Comparison of ENCODE assay signal across 8 cellular contexts in genomic region chr20:5076913-5077312, GRCh38. TPM values are rescaled to one million over a fixed set of nuclear protein-coding genes. Genes with fewer than 3 reads are reported as not detected.
DNase-seq lines count a peak whose midpoint lies in the region; ATAC-seq, FAIRE-seq and TF ChIP-seq lines count a peak whose summit lies in the region.
"Not testable (repeated sequence)": the region's sequence is repeated elsewhere in the genome, so short reads cannot be mapped to it uniquely, and the experiment has no call there.

No MANE protein-coding gene starts in this region.

- H3K27me3 ChIP-seq in BLaER1 treated with 17β-estradiol and CSF1 and Interleukin-3, amounts not matched to agents 10 nM and 100 nM; CD8-positive, alpha-beta T cell (ENCODE audit: insufficient read depth, low read length); GM12878 (replicated peaks in 1 of 2; ENCODE audit: control insufficient read depth in 2 of 2, insufficient read depth in 2 of 2, low read length in 1 of 2); spleen (replicated peaks in 1 of 7): not testable (repeated sequence)

- not testable (repeated sequence) for FAIRE-seq in GM12878 (lab: Jason Lieb, UNC)

- H2AFZ ChIP-seq in GM12878 (ENCODE audit: control insufficient read depth, low read depth, low read length) = not testable (repeated sequence)

- WGBS in GM12878 (ENCODE audit: insufficient coverage, insufficient replicate concordance, low lambda C conversion rate, missing lambda C conversion rate) = 69% methylated on average over 2 of the region's 2 CpGs
- 93 to 98% (median 96%) methylated on average over 2 of the region's 2 CpGs for WGBS in spleen, 5 donors

- H3K79me2 ChIP-seq in GM12878 (ENCODE audit: control insufficient read depth, insufficient read depth, low read length) = not testable (repeated sequence)

- H3K9me3 ChIP-seq in BLaER1 treated with 17β-estradiol and CSF1 and Interleukin-3, amounts not matched to agents 10 nM and 100 nM (replicated peaks in 1 of 11) = peaks cover 0 to 12% (median 0%) of the 10 kb centered on the region in 11 experiments; a peak in 7 of 22 replicates
- not testable (repeated sequence) for H3K9me3 ChIP-seq in CD8-positive, alpha-beta T cell (ENCODE audit: low read length); T-helper 17 cell (ENCODE audit: control insufficient read depth, low read length, poor library complexity, severe bottlenecking); GM12878 (replicated peaks; ENCODE audit: control insufficient read depth, insufficient read depth, low read length); spleen

- peak overlapping the region in 10 of 11 experiments; percentile 25 to 98 (median 93); a peak in 16 of 22 replicates for H3K27ac ChIP-seq in BLaER1 treated with 17β-estradiol and CSF1 and Interleukin-3, amounts not matched to agents 10 nM and 100 nM
- H3K27ac ChIP-seq in CD8-positive, alpha-beta T cell (ENCODE audit: low read depth, low read length); GM12878 (ENCODE audit: control insufficient read depth, insufficient read depth): not testable (repeated sequence)
- peak overlapping the region in 5 of 8 donors; percentile 85 to 95 (median 93) for H3K27ac ChIP-seq in spleen

- DNase-seq in CD8-positive, alpha-beta T cell; T-helper 17 cell; activated CD4-positive, alpha-beta memory T cell treated with anti-CD3 and anti-CD28 coated beads, Interleukin-2, amount 10 ng/mL, durations not matched to agents 7 days and 5 days; GM12878 (ENCODE audit: low read depth, low spot score); effector memory CD8-positive, alpha-beta T cell; naive thymus-derived CD8-positive, alpha-beta T cell; spleen: not testable (repeated sequence)

- not testable (repeated sequence) for TF ChIP-seq RAD21 in GM12878 (IDR thresholded peaks at IDR 0.05; ENCODE audit: insufficient read depth, low read depth, low read length)

- SMC1A ChIA-PET in GM12878 (lab: Charles Lee; ENCODE audit: uncharacterized antibody, unreplicated experiment) = interaction anchor here (0.7 to 6.6 kb wide), 9 partner anchors 14 to 263 kb away, joined by 3 to 83 read pairs (median 8); partner anchors contain the start of gene CDS2

- H3K4me3 ChIP-seq in BLaER1 treated with 17β-estradiol and CSF1 and Interleukin-3, amounts not matched to agents 10 nM and 100 nM; CD8-positive, alpha-beta T cell (ENCODE audit: low read depth, low read length); GM12878; spleen: not testable (repeated sequence)

- not testable (repeated sequence) for H3K9me3 Mint-ChIP-seq in CD8-positive, alpha-beta T cell; activated CD4-positive, alpha-beta memory T cell treated with anti-CD3 and anti-CD28 coated beads, Interleukin-2, amount 10 ng/mL, durations not matched to agents 7 days and 5 days; effector memory CD8-positive, alpha-beta T cell; naive thymus-derived CD8-positive, alpha-beta T cell

- RAD21 ChIA-PET in GM12878 (lab: Charles Lee; ENCODE audit: unreplicated experiment) = interaction anchor here (0.7 to 3.2 kb wide), 7 partner anchors 16 to 104 kb away, joined by 3 to 15 read pairs (median 4); no protein-coding TSS in a partner anchor

- peak overlapping the region; percentile 97 for H3K27ac Mint-ChIP-seq in CD8-positive, alpha-beta T cell
- peak overlapping the region; percentile 97 for H3K27ac Mint-ChIP-seq in T-helper 17 cell
- peak overlapping the region; percentile 97 for H3K27ac Mint-ChIP-seq in activated CD4-positive, alpha-beta memory T cell treated with anti-CD3 and anti-CD28 coated beads, Interleukin-2, amount 10 ng/mL, durations not matched to agents 7 days and 5 days
- peak overlapping the region; percentile 92 to 95 for H3K27ac Mint-ChIP-seq in effector memory CD8-positive, alpha-beta T cell
- H3K27ac Mint-ChIP-seq in naive thymus-derived CD8-positive, alpha-beta T cell = peak overlapping the region in 6 of 10 donors; percentile 76 to 100 (median 98)

- not testable (repeated sequence) for H3K36me3 Mint-ChIP-seq in CD8-positive, alpha-beta T cell; T-helper 17 cell (ENCODE audit: low read depth); activated CD4-positive, alpha-beta memory T cell treated with anti-CD3 and anti-CD28 coated beads, Interleukin-2, amount 10 ng/mL, durations not matched to agents 7 days and 5 days (ENCODE audit: low read depth); effector memory CD8-positive, alpha-beta T cell (ENCODE audit: insufficient read depth); naive thymus-derived CD8-positive, alpha-beta T cell

- POLR2A ChIA-PET in CD8-positive, alpha-beta T cell (lab: Charles Lee) = interaction anchor here (0.9 kb wide), 1 partner anchor 20 kb away, joined by 3 read pairs; no protein-coding TSS in a partner anchor
- POLR2A ChIA-PET in activated CD4-positive, alpha-beta memory T cell treated with anti-CD3 and anti-CD28 coated beads, Interleukin-2, amount 10 ng/mL, durations not matched to agents 7 days and 5 days (lab: Charles Lee) = interaction anchor here (1.0 to 5.4 kb wide), 5 partner anchors 12 to 43 kb away, joined by 3 to 35 read pairs (median 4); partner anchors contain the start of gene PCNA
- POLR2A ChIA-PET in GM12878 (lab: Charles Lee) = interaction anchor here (0.7 to 3.2 kb wide), 7 partner anchors 12 to 104 kb away, joined by 4 to 9 read pairs (median 7); partner anchors contain the start of gene CDS2
- POLR2A ChIA-PET in naive thymus-derived CD8-positive, alpha-beta T cell (lab: Charles Lee) = interaction anchor here (0.6 to 1.1 kb wide), 2 partner anchors 76 to 311 kb away, joined by 4 read pairs; no protein-coding TSS in a partner anchor

- H3K9ac ChIP-seq in BLaER1 treated with 17β-estradiol and CSF1 and Interleukin-3, amounts not matched to agents 10 nM and 100 nM = peak overlapping the region in 3 of 11 experiments; percentile 44 to 80 (median 72); a peak in 2 of 22 replicates
- H3K9ac ChIP-seq in GM12878 (ENCODE audit: control insufficient read depth, insufficient read depth, low read length) = not testable (repeated sequence)

- CTCF ChIA-PET in CD8-positive, alpha-beta T cell (lab: Charles Lee) = interaction anchor here (1.3 to 3.1 kb wide), 2 partner anchors 22 to 24 kb away, joined by 3 to 11 read pairs; no protein-coding TSS in a partner anchor
- CTCF ChIA-PET in activated CD4-positive, alpha-beta memory T cell treated with anti-CD3 and anti-CD28 coated beads, Interleukin-2, amount 10 ng/mL, durations not matched to agents 7 days and 5 days (lab: Charles Lee) = interaction anchor here (1.6 to 2.1 kb wide), 3 partner anchors 20 to 50 kb away, joined by 5 to 14 read pairs (median 7); partner anchors contain the start of gene CDS2
- CTCF ChIA-PET in GM12878 (lab: Yijun Ruan, JAX) = interaction anchor here (0.9 to 5.0 kb wide), 5 partner anchors 14 to 79 kb away, joined by 3 to 29 read pairs (median 7); no protein-coding TSS in a partner anchor

- in situ Hi-C loops in GM12878 (cut with MboI) = not testable (repeated sequence)

- peak overlapping the region in 5 of 11 experiments; percentile 74 to 95 (median 89); a peak in 8 of 22 replicates for H3K4me2 ChIP-seq in BLaER1 treated with 17β-estradiol and CSF1 and Interleukin-3, amounts not matched to agents 10 nM and 100 nM
- not testable (repeated sequence) for H3K4me2 ChIP-seq in GM12878 (ENCODE audit: control insufficient read depth, insufficient read depth)

- not testable (repeated sequence) for TF ChIP-seq CTCF in CD8-positive, alpha-beta T cell (IDR thresholded peaks at IDR 0.05); GM12878 (IDR thresholded peaks at IDR 0.05 in 2 of 3, conservative IDR thresholded peaks at IDR 0.05 in 1 of 3; ENCODE audit: control insufficient read depth in 2 of 3, extremely low read depth in 1 of 3, insufficient read depth in 1 of 3, low read depth in 3 of 3, low read length in 3 of 3); spleen (IDR thresholded peaks at IDR 0.05 in 8 of 11, conservative IDR thresholded peaks at IDR 0.05 in 3 of 11)

- intact Hi-C loops in CD8-positive, alpha-beta T cell (cut with DNase I, micrococcal nuclease) = loop anchor here in 1 of 2 experiments (10.0 kb wide), 1 partner anchor 72 kb away; the partner anchor contains the start of gene SLC23A2
- intact Hi-C loops in GM12878 (cut with micrococcal nuclease; ENCODE audit: unreplicated experiment) = loop anchor here (5.0 kb wide), 1 partner anchor 90 kb away; no protein-coding TSS in a partner anchor
- intact Hi-C loops in spleen (cut with DNase I; ENCODE audit: low total_unique reads) = not testable (repeated sequence)

- H3K27me3 Mint-ChIP-seq in CD8-positive, alpha-beta T cell (ENCODE audit: low read depth); T-helper 17 cell; activated CD4-positive, alpha-beta memory T cell treated with anti-CD3 and anti-CD28 coated beads, Interleukin-2, amount 10 ng/mL, durations not matched to agents 7 days and 5 days; effector memory CD8-positive, alpha-beta T cell; naive thymus-derived CD8-positive, alpha-beta T cell: not testable (repeated sequence)

- not testable (repeated sequence) for H3K4me3 Mint-ChIP-seq in CD8-positive, alpha-beta T cell; T-helper 17 cell; activated CD4-positive, alpha-beta memory T cell treated with anti-CD3 and anti-CD28 coated beads, Interleukin-2, amount 10 ng/mL, durations not matched to agents 7 days and 5 days; effector memory CD8-positive, alpha-beta T cell; naive thymus-derived CD8-positive, alpha-beta T cell

- not testable (repeated sequence) for BruUV-seq in GM12878 (replicated peaks; lab: Mats Ljungman, UMichigan)

- not testable (repeated sequence) for ATAC-seq in CD8-positive, alpha-beta T cell; T-helper 17 cell; GM12878; effector memory CD8-positive, alpha-beta T cell (replicated peaks); naive thymus-derived CD8-positive, alpha-beta T cell

- TF ChIP-seq POLR2A in GM12878 (IDR thresholded peaks at IDR 0.05; ENCODE audit: low read depth, low read length); spleen (IDR thresholded peaks at IDR 0.05): not testable (repeated sequence)

- TF ChIP-seq EP300 in GM12878 (IDR thresholded peaks at IDR 0.05; ENCODE audit: borderline replicate concordance in 1 of 2, control insufficient read depth in 1 of 2, low read depth in 2 of 2, low read length in 2 of 2) = not testable (repeated sequence)

- H3K4me1 Mint-ChIP-seq in CD8-positive, alpha-beta T cell (ENCODE audit: low read depth) = peaks cover 24% of the 10 kb centered on the region
- peaks cover 30% of the 10 kb centered on the region for H3K4me1 Mint-ChIP-seq in T-helper 17 cell
- peaks cover 54% of the 10 kb centered on the region for H3K4me1 Mint-ChIP-seq in activated CD4-positive, alpha-beta memory T cell treated with anti-CD3 and anti-CD28 coated beads, Interleukin-2, amount 10 ng/mL, durations not matched to agents 7 days and 5 days
- peaks cover 32 to 35% of the 10 kb centered on the region in 2 donors for H3K4me1 Mint-ChIP-seq in effector memory CD8-positive, alpha-beta T cell (ENCODE audit: low read depth in 2 of 2)
- peaks cover 3 to 47% (median 24%) of the 10 kb centered on the region in 4 donors for H3K4me1 Mint-ChIP-seq in naive thymus-derived CD8-positive, alpha-beta T cell

- H3K4me1 ChIP-seq in BLaER1 treated with 17β-estradiol and CSF1 and Interleukin-3, amounts not matched to agents 10 nM and 100 nM = peaks cover 36 to 97% (median 68%) of the 10 kb centered on the region in 10 experiments
- peaks cover 17% of the 10 kb centered on the region for H3K4me1 ChIP-seq in CD8-positive, alpha-beta T cell (ENCODE audit: insufficient read depth, low read length)
- H3K4me1 ChIP-seq in GM12878 (ENCODE audit: control insufficient read depth, insufficient read depth, low read length) (peaks cover 49% of the 10 kb centered on the region), spleen (peaks cover 15 to 85% (median 43%) of the 10 kb centered on the region in 6 donors)

- not testable (repeated sequence) for H3K36me3 ChIP-seq in BLaER1 treated with 17β-estradiol and CSF1 and Interleukin-3, amounts not matched to agents 10 nM and 100 nM; CD8-positive, alpha-beta T cell (ENCODE audit: insufficient read depth, low read length); GM12878 (ENCODE audit: control insufficient read depth in 2 of 2, insufficient read depth in 2 of 2, low read length in 1 of 2); spleen

- not testable (repeated sequence) for H4K20me1 ChIP-seq in BLaER1 treated with 17β-estradiol and CSF1 and Interleukin-3, amounts not matched to agents 10 nM and 100 nM; GM12878 (ENCODE audit: control insufficient read depth, insufficient read depth)

RNA-seq across cellular contexts. Expression of gene TMEM230, which starts 36.0 kb away (rescaled TPM):
- 10 to 100 TPM; 20.7 to 23.5 TPM for total RNA-seq in CD8-positive, alpha-beta T cell
- total RNA-seq in T-helper 17 cell = 10 to 100 TPM; 49.9 to 50.5 TPM
- total RNA-seq in activated CD4-positive, alpha-beta memory T cell treated with anti-CD3 and anti-CD28 coated beads, Interleukin-2, amount 10 ng/mL, durations not matched to agents 7 days and 5 days = 10 to 100 TPM; 71.2 to 73.3 TPM
- total RNA-seq in GM12878 (2013; cell fraction: nucleolus; rRNA removed) = 48.5 and 48.6 TPM in 2 replicates
- total RNA-seq in GM12878 (2014; rRNA removed) = 139 and 176 TPM in 2 replicates
- 102 and 105 TPM in 2 replicates for total RNA-seq in GM12878 (2014; rRNA removed; fragmentation: Illumina TruSeq; extraction: Trizol)
- total RNA-seq in GM12878 (2021) = 81.7 and 82.4 TPM in 2 replicates
- polyA plus RNA-seq in GM12878 (2011; ENCODE audit: low read depth) = 55.1 TPM
- polyA plus RNA-seq in GM12878 (2011; rRNA removed) = 131 and 151 TPM in 2 replicates
- polyA plus RNA-seq in GM12878 (2011; cell fraction: cytosol; rRNA removed) = 99.3 and 105 TPM in 2 replicates
- 32.1 and 46.0 TPM in 2 replicates for polyA plus RNA-seq in GM12878 (2011; cell fraction: nucleus; rRNA removed)
- 72.7 and 77.3 TPM in 2 replicates for polyA plus RNA-seq in GM12878 (2012)
- 129 and 150 TPM in 2 replicates for polyA plus RNA-seq in GM12878 (2014; fragmentation: Illumina TruSeq; extraction: Trizol)
- polyA plus RNA-seq in GM12878 (2014; fragmentation: Nextera tagmentation; extraction: Ambion mirVana) = 10 to 100 TPM; 53.0 to 69.1 TPM
- 141 and 157 TPM in 2 replicates for polyA plus RNA-seq in GM12878 (2014; rRNA removed)
- 100 to 1,000 TPM; 183 to 185 TPM for polyA plus RNA-seq in GM12878 (2016; fragmentation: Nextera tagmentation; extraction: Ambion mirVana)
- 38.9 and 49.5 TPM in 2 replicates for polyA minus RNA-seq in GM12878 (2011; rRNA and poly(A)+ RNA removed)
- 17.6 and 21.7 TPM in 2 replicates for polyA minus RNA-seq in GM12878 (2011; cell fraction: cytosol; rRNA and poly(A)+ RNA removed)
- polyA minus RNA-seq in GM12878 (2011; cell fraction: nucleus; rRNA and poly(A)+ RNA removed) = 10.4 and 10.6 TPM in 2 replicates
- 10 to 100 TPM; 67.2 to 69.6 TPM for total RNA-seq in naive thymus-derived CD8-positive, alpha-beta T cell
- polyA plus RNA-seq in naive thymus-derived CD8-positive, alpha-beta T cell = 100 to 1,000 TPM; 186 to 278 (median 253) TPM
- 10 to 100 TPM; 62.5 to 83.7 (median 75.1) TPM for total RNA-seq in spleen
- 100 to 1,000 TPM; 112 to 131 (median 123) TPM for polyA plus RNA-seq in spleen

RNA-seq across cellular contexts. Expression of gene PCNA, which starts 42.8 kb away (rescaled TPM):
- total RNA-seq in CD8-positive, alpha-beta T cell = 10 to 100 TPM; 40.2 to 40.6 TPM
- total RNA-seq in T-helper 17 cell = 10 to 100 TPM; 29.3 to 35.4 TPM
- total RNA-seq in activated CD4-positive, alpha-beta memory T cell treated with anti-CD3 and anti-CD28 coated beads, Interleukin-2, amount 10 ng/mL, durations not matched to agents 7 days and 5 days = 100 to 1,000 TPM; 413 to 415 TPM
- 68.2 and 72.6 TPM in 2 replicates for total RNA-seq in GM12878 (2013; cell fraction: nucleolus; rRNA removed)
- 493 and 526 TPM in 2 replicates for total RNA-seq in GM12878 (2014; rRNA removed)
- 470 and 509 TPM in 2 replicates for total RNA-seq in GM12878 (2014; rRNA removed; fragmentation: Illumina TruSeq; extraction: Trizol)
- total RNA-seq in GM12878 (2021) = 389 and 402 TPM in 2 replicates
- 175 TPM for polyA plus RNA-seq in GM12878 (2011; ENCODE audit: low read depth)
- 565 and 738 TPM in 2 replicates for polyA plus RNA-seq in GM12878 (2011; rRNA removed)
- polyA plus RNA-seq in GM12878 (2011; cell fraction: cytosol; rRNA removed) = 683 and 744 TPM in 2 replicates
- 317 and 447 TPM in 2 replicates for polyA plus RNA-seq in GM12878 (2011; cell fraction: nucleus; rRNA removed)
- polyA plus RNA-seq in GM12878 (2012) = 215 and 236 TPM in 2 replicates
- polyA plus RNA-seq in GM12878 (2014; fragmentation: Illumina TruSeq; extraction: Trizol) = 459 and 487 TPM in 2 replicates
- polyA plus RNA-seq in GM12878 (2014; fragmentation: Nextera tagmentation; extraction: Ambion mirVana) = 100 to 1,000 TPM; 651 to 694 TPM
- polyA plus RNA-seq in GM12878 (2014; rRNA removed) = 464 and 516 TPM in 2 replicates
- polyA plus RNA-seq in GM12878 (2016; fragmentation: Nextera tagmentation; extraction: Ambion mirVana) = 100 to 1,000 TPM; 568 to 618 TPM
- polyA minus RNA-seq in GM12878 (2011; rRNA and poly(A)+ RNA removed) = 328 and 409 TPM in 2 replicates
- 236 and 284 TPM in 2 replicates for polyA minus RNA-seq in GM12878 (2011; cell fraction: cytosol; rRNA and poly(A)+ RNA removed)
- polyA minus RNA-seq in GM12878 (2011; cell fraction: nucleus; rRNA and poly(A)+ RNA removed) = 83.2 and 141 TPM in 2 replicates
- 10 to 100 TPM; 39.4 to 44.3 TPM for total RNA-seq in naive thymus-derived CD8-positive, alpha-beta T cell
- polyA plus RNA-seq in naive thymus-derived CD8-positive, alpha-beta T cell = 10 to 100 TPM; 41.8 to 57.1 (median 44.6) TPM
- 10 to 100 TPM; 39.6 to 81.5 (median 45.9) TPM for total RNA-seq in spleen
- 100 to 1,000 TPM in 1 of 3 donors, 10 to 100 TPM in 2; 45.6 to 106 (median 90.0) TPM for polyA plus RNA-seq in spleen

RNA-seq across cellular contexts. Expression of gene CDS2, which starts 49.9 kb away (rescaled TPM):
- total RNA-seq in CD8-positive, alpha-beta T cell = 10 to 100 TPM; 68.7 to 70.9 TPM
- total RNA-seq in T-helper 17 cell (10 to 100 TPM; 75.3 to 86.9 TPM), GM12878 (2014; rRNA removed) (16.5 and 19.6 TPM in 2 replicates), GM12878 (2014; rRNA removed; fragmentation: Illumina TruSeq; extraction: Trizol) (19.3 and 19.8 TPM in 2 replicates), GM12878 (2021) (41.1 and 41.4 TPM in 2 replicates), spleen (10 to 100 TPM; 33.1 to 61.8 (median 45.5) TPM)
- 10 to 100 TPM; 67.4 to 68.2 TPM for total RNA-seq in activated CD4-positive, alpha-beta memory T cell treated with anti-CD3 and anti-CD28 coated beads, Interleukin-2, amount 10 ng/mL, durations not matched to agents 7 days and 5 days
- 65.8 and 72.7 TPM in 2 replicates for total RNA-seq in GM12878 (2013; cell fraction: nucleolus; rRNA removed)
- 8.5 TPM for polyA plus RNA-seq in GM12878 (2011; ENCODE audit: low read depth)
- polyA plus RNA-seq in GM12878 (2011; rRNA removed) (89.4 and 94.7 TPM in 2 replicates), GM12878 (2014; fragmentation: Illumina TruSeq; extraction: Trizol) (26.4 and 29.3 TPM in 2 replicates), GM12878 (2014; fragmentation: Nextera tagmentation; extraction: Ambion mirVana) (10 to 100 TPM; 11.5 to 15.4 TPM), GM12878 (2014; rRNA removed) (13.5 and 17.8 TPM in 2 replicates), GM12878 (2016; fragmentation: Nextera tagmentation; extraction: Ambion mirVana) (10 to 100 TPM; 59.5 to 59.8 TPM), spleen (10 to 100 TPM in 1 of 3 donors, 1 to 10 TPM in 2; 6.9 to 10.7 (median 9.1) TPM)
- 34.4 and 52.3 TPM in 2 replicates for polyA plus RNA-seq in GM12878 (2011; cell fraction: cytosol; rRNA removed)
- 38.5 and 57.8 TPM in 2 replicates for polyA plus RNA-seq in GM12878 (2011; cell fraction: nucleus; rRNA removed)
- 9.9 and 13.1 TPM in 2 replicates for polyA plus RNA-seq in GM12878 (2012)
- polyA minus RNA-seq in GM12878 (2011; rRNA and poly(A)+ RNA removed) = 64.4 and 105 TPM in 2 replicates
- polyA minus RNA-seq in GM12878 (2011; cell fraction: cytosol; rRNA and poly(A)+ RNA removed) = 9.4 and 16.5 TPM in 2 replicates
- 15.5 and 20.8 TPM in 2 replicates for polyA minus RNA-seq in GM12878 (2011; cell fraction: nucleus; rRNA and poly(A)+ RNA removed)
- 10 to 100 TPM; 56.8 to 60.7 TPM for total RNA-seq in naive thymus-derived CD8-positive, alpha-beta T cell
- polyA plus RNA-seq in naive thymus-derived CD8-positive, alpha-beta T cell = 10 to 100 TPM; 32.3 to 47.3 (median 39.7) TPM
